ENCODE assay signal across 7 cellular contexts in the genomic region with DNA sequence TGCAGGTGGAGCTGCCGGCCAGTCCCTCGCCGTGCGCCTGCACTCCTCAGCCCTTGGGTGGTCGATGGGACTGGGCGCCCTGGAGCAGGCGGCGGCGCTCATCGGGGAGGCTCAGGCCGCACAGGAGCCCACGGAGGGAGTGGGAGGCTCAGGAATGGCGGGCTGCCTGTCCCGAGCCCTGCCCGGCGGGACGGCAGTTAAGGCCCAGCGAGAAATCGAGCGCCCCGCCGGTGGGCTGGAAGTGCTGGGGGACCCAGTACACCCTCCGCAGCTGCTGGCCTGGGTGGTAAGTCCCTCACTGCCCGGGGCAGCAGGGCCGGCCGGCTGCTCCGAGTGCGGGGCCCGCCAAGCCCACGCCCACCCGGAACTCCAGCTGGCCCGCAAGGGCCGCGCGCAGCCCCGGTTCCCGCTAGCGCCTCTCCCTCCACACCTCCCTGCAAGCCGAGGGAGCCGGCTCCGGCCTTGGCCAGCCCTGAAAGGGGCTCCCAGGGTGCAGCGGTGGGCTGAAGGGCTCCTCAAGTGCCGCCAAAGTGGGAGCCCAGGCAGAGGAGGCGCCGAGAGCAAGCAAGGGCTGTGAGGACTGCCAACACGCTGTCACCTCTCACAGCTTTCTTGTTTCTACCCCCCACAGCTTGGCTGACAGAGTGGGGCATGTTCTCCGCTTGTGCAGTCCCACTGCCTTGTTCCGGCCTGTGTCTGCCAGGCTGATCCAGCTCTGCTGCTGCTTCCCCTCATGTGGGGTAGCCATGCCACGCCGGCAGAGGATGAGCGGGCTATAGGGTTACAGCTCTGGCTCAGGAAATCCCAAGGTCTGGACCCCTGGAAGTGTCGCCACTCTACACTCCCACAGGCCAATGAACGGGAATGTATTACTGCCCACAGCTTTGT.
DNase-seq lines count a peak whose midpoint lies in the region; ATAC-seq and TF ChIP-seq lines count a peak whose summit lies in the region.
"Not testable (repeated sequence)": the region's sequence is repeated elsewhere in the genome, so short reads cannot be mapped to it uniquely, and the experiment has no call there.

No MANE protein-coding gene starts in this region.

- H3K27me3 ChIP-seq in right cardiac atrium (ENCODE audit: control insufficient read depth, insufficient read depth); mesenchymal stem cell (ENCODE audit: control insufficient read depth in 1 of 2, insufficient read depth in 1 of 2, low read length in 2 of 2); neuronal stem cell (ENCODE audit: control insufficient read depth in 3 of 3, insufficient read depth in 3 of 3, low read depth in 1 of 3, low read length in 3 of 3); testis: not testable (repeated sequence)

- H3K79me1 ChIP-seq in mesenchymal stem cell (replicated peaks; ENCODE audit: low read length, poor library complexity, severe bottlenecking); neuronal stem cell (ENCODE audit: low read depth, low read length): not testable (repeated sequence)

- peak in 1 of 2 donors; percentile 14 for ATAC-seq in right cardiac atrium
- peak; percentile 24 for ATAC-seq in stimulated activated effector memory CD8-positive, alpha-beta T cell treated with anti-CD3 and anti-CD28 coated beads, Interleukin-12 subunit alpha, Interleukin-12 subunit beta, amount 100 ng/mL, for 72 hours

- H3K4me1 Mint-ChIP-seq in chondrocyte (ENCODE audit: low read depth); stimulated activated effector memory CD8-positive, alpha-beta T cell treated with anti-CD3 and anti-CD28 coated beads, Interleukin-12 subunit alpha, Interleukin-12 subunit beta, amount 100 ng/mL, for 72 hours: not testable (repeated sequence)

- not testable (repeated sequence) for H3K23ac ChIP-seq in mesenchymal stem cell (ENCODE audit: low read length in 2 of 2); neuronal stem cell (ENCODE audit: low read depth, low read length, poor library complexity)

- TF ChIP-seq POLR2A in testis (IDR thresholded peaks at IDR 0.05) = not testable (repeated sequence)

- H2BK120ac ChIP-seq in mesenchymal stem cell (ENCODE audit: low read depth, low read length); neuronal stem cell (ENCODE audit: low read depth, low read length): not testable (repeated sequence)

- H3K27ac ChIP-seq in right cardiac atrium (ENCODE audit: low read length); mesenchymal stem cell (ENCODE audit: low read length, poor library complexity, severe bottlenecking); neuronal stem cell (replicated peaks; ENCODE audit: low read length); testis: not testable (repeated sequence)

- not testable (repeated sequence) for H2BK15ac ChIP-seq in mesenchymal stem cell (ENCODE audit: low read depth, poor library complexity, severe bottlenecking); neuronal stem cell (ENCODE audit: low read length)

- not testable (repeated sequence) for H3K4me3 ChIP-seq in right cardiac atrium (ENCODE audit: low read length); mesenchymal stem cell (ENCODE audit: insufficient read depth in 1 of 2, low read depth in 1 of 2, low read length in 2 of 2); neuronal stem cell (ENCODE audit: low read length in 2 of 2)
- H3K4me3 ChIP-seq in testis = peak overlapping the region; percentile 24 to 47

- not testable (repeated sequence) for H3K36me3 ChIP-seq in mesenchymal stem cell (ENCODE audit: control insufficient read depth in 1 of 2, insufficient read depth in 2 of 2, low read depth in 1 of 2, low read length in 2 of 2); neuronal stem cell (replicated peaks in 1 of 2; ENCODE audit: control insufficient read depth in 2 of 2, insufficient read depth in 2 of 2, low read length in 2 of 2); testis (ENCODE audit: low read depth, missing control alignments)

- H3K27me3 Mint-ChIP-seq in chondrocyte (ENCODE audit: low read depth) = not testable (repeated sequence)

- H3K9me3 Mint-ChIP-seq in chondrocyte (ENCODE audit: low read depth); stimulated activated effector memory CD8-positive, alpha-beta T cell treated with anti-CD3 and anti-CD28 coated beads, Interleukin-12 subunit alpha, Interleukin-12 subunit beta, amount 100 ng/mL, for 72 hours: not testable (repeated sequence)

- H3K4me3 Mint-ChIP-seq in chondrocyte (ENCODE audit: unreplicated experiment); stimulated activated effector memory CD8-positive, alpha-beta T cell treated with anti-CD3 and anti-CD28 coated beads, Interleukin-12 subunit alpha, Interleukin-12 subunit beta, amount 100 ng/mL, for 72 hours: not testable (repeated sequence)

- not testable (repeated sequence) for H3K4me1 ChIP-seq in right cardiac atrium (ENCODE audit: control insufficient read depth, insufficient read depth, low read length); mesenchymal stem cell (ENCODE audit: control insufficient read depth, insufficient read depth, low read depth, low read length); neuronal stem cell (ENCODE audit: control insufficient read depth in 2 of 2, insufficient read depth in 1 of 2, low read depth in 1 of 2, low read length in 2 of 2); testis

- 93% methylated on average over 52 of the region's 53 CpGs for WGBS in right cardiac atrium
- WGBS in mesenchymal stem cell = 94% methylated on average over 51 of the region's 53 CpGs
- no CpG with 5 or more reads among the region's 53 CpGs for WGBS in neuronal stem cell (ENCODE audit: extremely low coverage in 2 of 2, insufficient read length in 2 of 2, insufficient replicate concordance in 1 of 2), 2 donors
- WGBS in testis, 2 donors = 53 to 81% methylated on average over 7 to 49 of the region's 53 CpGs

- not testable (repeated sequence) for H2BK5ac ChIP-seq in mesenchymal stem cell (ENCODE audit: low read depth, low read length, poor library complexity, severe bottlenecking); neuronal stem cell (ENCODE audit: low read length)

- H3K27ac Mint-ChIP-seq in chondrocyte (ENCODE audit: unreplicated experiment); stimulated activated effector memory CD8-positive, alpha-beta T cell treated with anti-CD3 and anti-CD28 coated beads, Interleukin-12 subunit alpha, Interleukin-12 subunit beta, amount 100 ng/mL, for 72 hours: not testable (repeated sequence)

- H3K9ac ChIP-seq in mesenchymal stem cell (ENCODE audit: low read length); neuronal stem cell (ENCODE audit: low read depth, low read length, poor library complexity): not testable (repeated sequence)

- H2AFZ ChIP-seq in mesenchymal stem cell (ENCODE audit: low read depth, low read length); neuronal stem cell (ENCODE audit: low read length): not testable (repeated sequence)

- peak overlapping the region in 1 of 2 experiments; percentile 6 for H3K18ac ChIP-seq in mesenchymal stem cell (ENCODE audit: low read depth in 1 of 2, low read length in 2 of 2)
- not testable (repeated sequence) for H3K18ac ChIP-seq in neuronal stem cell (ENCODE audit: low read length)

- H3K4me2 ChIP-seq in mesenchymal stem cell (ENCODE audit: low read length, poor library complexity, severe bottlenecking); neuronal stem cell (ENCODE audit: insufficient read depth, low read length, poor library complexity, severe bottlenecking): not testable (repeated sequence)

- intact Hi-C loops in right cardiac atrium (cut with DNase I); testis (cut with DNase I; ENCODE audit: low total_unique reads): not testable (repeated sequence)

- H2BK12ac ChIP-seq in mesenchymal stem cell (ENCODE audit: low read length in 2 of 2); neuronal stem cell (ENCODE audit: low read length): not testable (repeated sequence)

- peak overlapping the region; percentile 50 for H4K91ac ChIP-seq in mesenchymal stem cell (ENCODE audit: low read length)
- not testable (repeated sequence) for H4K91ac ChIP-seq in neuronal stem cell (ENCODE audit: low read depth, low read length, poor library complexity)

- not testable (repeated sequence) for H3K36me3 Mint-ChIP-seq in chondrocyte (ENCODE audit: low read depth); stimulated activated effector memory CD8-positive, alpha-beta T cell treated with anti-CD3 and anti-CD28 coated beads, Interleukin-12 subunit alpha, Interleukin-12 subunit beta, amount 100 ng/mL, for 72 hours

- DNase-seq in activated gamma-delta T cell (lab: John Stamatoyannopoulos, UW) (peak; percentile 10), chondrocyte (ENCODE audit: low spot score) (peak; percentile 90), right cardiac atrium (peak in 2 of 3 donors; percentile 40 to 45)
- DNase-seq in mesenchymal stem cell; neuronal stem cell (ENCODE audit: low spot score); stimulated activated effector memory CD8-positive, alpha-beta T cell treated with anti-CD3 and anti-CD28 coated beads, Interleukin-12 subunit alpha, Interleukin-12 subunit beta, amount 100 ng/mL, for 72 hours (ENCODE audit: low spot score in 2 of 2); testis: not testable (repeated sequence)

- not testable (repeated sequence) for H3K14ac ChIP-seq in mesenchymal stem cell (ENCODE audit: low read length in 2 of 2)
- H3K14ac ChIP-seq in neuronal stem cell (ENCODE audit: low read length) = peak overlapping the region; percentile 9

- not testable (repeated sequence) for H2AK5ac ChIP-seq in mesenchymal stem cell (ENCODE audit: low read length, severe bottlenecking); neuronal stem cell (ENCODE audit: low read depth, low read length)

- H4K8ac ChIP-seq in mesenchymal stem cell (ENCODE audit: low read length); neuronal stem cell (ENCODE audit: low read depth, low read length): not testable (repeated sequence)

- not testable (repeated sequence) for H3K9me3 ChIP-seq in right cardiac atrium (ENCODE audit: control insufficient read depth, low read length); mesenchymal stem cell (ENCODE audit: control insufficient read depth, low read length); neuronal stem cell (replicated peaks in 1 of 2; ENCODE audit: control insufficient read depth in 2 of 2, insufficient read depth in 1 of 2, low read depth in 1 of 2, low read length in 2 of 2); testis

- not testable (repeated sequence) for H3K4ac ChIP-seq in mesenchymal stem cell (ENCODE audit: low read depth in 1 of 2, low read length in 2 of 2); neuronal stem cell (ENCODE audit: low read length)

- TF ChIP-seq CTCF in chondrocyte (IDR thresholded peaks at IDR 0.05); testis (IDR thresholded peaks at IDR 0.05): not testable (repeated sequence)
